In the genomic region with DNA sequence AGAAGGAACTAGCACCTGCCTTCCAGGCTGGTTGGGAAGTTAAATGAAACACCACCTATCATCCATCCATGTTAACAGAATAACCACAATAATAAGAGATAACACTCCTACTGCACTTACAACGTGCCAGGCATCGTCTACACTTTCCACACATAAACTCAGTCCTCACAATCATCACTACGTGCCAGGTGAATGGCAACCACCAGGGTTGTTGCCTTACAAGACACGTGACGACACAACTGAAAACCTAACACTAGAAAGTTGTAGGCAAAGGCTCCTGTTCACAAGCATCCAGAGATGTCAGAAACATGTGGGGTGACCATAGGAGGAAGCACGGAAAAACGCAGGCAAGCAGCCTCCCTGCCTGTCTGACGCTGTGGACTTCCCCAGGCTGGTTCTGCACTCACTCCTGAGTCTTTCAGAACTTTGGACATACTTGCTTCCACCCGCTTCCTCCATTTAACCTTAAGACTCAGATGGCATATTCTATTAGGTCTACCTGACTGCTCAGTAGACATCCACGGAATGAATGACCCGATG, we compare ENCODE assay signal across 10 cellular contexts. TPM values are rescaled to one million over a fixed set of nuclear protein-coding genes. Genes with fewer than 3 reads are reported as not detected.
A peak's percentile ranks its signal among the peaks of the same experiment; 100 is the strongest.
DNase-seq lines count a peak whose midpoint lies in the region; ATAC-seq and TF ChIP-seq lines count a peak whose summit lies in the region.
"Had no signal": no experiment of that assay in that cellular context is flagged by ENCODE, and none has a peak within 500 bp of the region (broad histone marks: within the 10 kb centered on the region; RNA-seq: fewer than 3 reads in every experiment).

No MANE protein-coding gene starts in this region.

- H3K4me2 ChIP-seq in GM23338 (peak overlapping the region; percentile 43; the same call in 1 of the 2 replicates), neural progenitor cell (no peak overlapping the region)

- TF ChIP-seq CTCF in CD4-positive, alpha-beta T cell (IDR thresholded peaks at IDR 0.05), result no peak
- no peak for TF ChIP-seq CTCF in GM23338 (conservative IDR thresholded peaks at IDR 0.05; ENCODE audit: low read depth in 2 of 2)
- no peak for TF ChIP-seq CTCF in neural progenitor cell (IDR thresholded peaks at IDR 0.05)

- CTCF ChIA-PET in CD4-positive, alpha-beta T cell (lab: Charles Lee), result interaction anchor here (1.0 to 1.5 kb wide), 2 partner anchors 8 to 9 kb away, joined by 3 read pairs; no protein-coding TSS in a partner anchor

- peaks cover 80% of the 10 kb centered on the region for H4K20me1 ChIP-seq in GM23338 (replicated peaks; ENCODE audit: insufficient read depth)
- H4K20me1 ChIP-seq in neural progenitor cell (ENCODE audit: low read depth), result peaks cover 100% of the 10 kb centered on the region

- H3K4me1 ChIP-seq in GM23338 (ENCODE audit: insufficient read depth), result peaks cover 48% of the 10 kb centered on the region
- H3K4me1 ChIP-seq in neural progenitor cell, result peaks cover 27% of the 10 kb centered on the region

- POLR2A ChIA-PET in CD4-positive, alpha-beta T cell (lab: Charles Lee), result interaction anchor here (0.7 to 18.5 kb wide), 7 partner anchors 8 to 173 kb away, joined by 3 to 442 read pairs (median 5); a partner anchor contains a TSS
- POLR2A ChIA-PET in activated naive CD8-positive, alpha-beta T cell treated with anti-CD3 and anti-CD28 coated beads, Interleukin-2, amount 10 ng/mL, durations not matched to agents 7 days and 5 days (lab: Charles Lee), result interaction anchor here (0.6 to 3.6 kb wide), 6 partner anchors 8 to 119 kb away, joined by 3 to 49 read pairs (median 8); a partner anchor contains a TSS

- no peaks in the 10 kb centered on the region for H3K9me3 Mint-ChIP-seq in CD4-positive, alpha-beta T cell
- no peaks in the 10 kb centered on the region for H3K9me3 Mint-ChIP-seq in GM23338
- H3K9me3 Mint-ChIP-seq in activated naive CD8-positive, alpha-beta T cell treated with anti-CD3 and anti-CD28 coated beads, Interleukin-2, amount 10 ng/mL, durations not matched to agents 7 days and 5 days, result no peaks in the 10 kb centered on the region
- no peaks in the 10 kb centered on the region for H3K9me3 Mint-ChIP-seq in neural progenitor cell

- 0 out of 2 replicates have a peak, but pooled peaks cover 2% of the 10 kb centered on the region for H3F3A ChIP-seq in GM23338 (replicated peaks; ENCODE audit: low read depth)
- no peaks in the 10 kb centered on the region for H3F3A ChIP-seq in neural progenitor cell (ENCODE audit: low read depth)

- H3K27me3 Mint-ChIP-seq in CD4-positive, alpha-beta T cell, result no peaks in the 10 kb centered on the region
- H3K27me3 Mint-ChIP-seq in GM23338 (ENCODE audit: insufficient read depth, low read depth, poor library complexity) (peaks cover 8% of the 10 kb centered on the region), neural progenitor cell (ENCODE audit: insufficient read depth, low read depth) (peaks cover 2% of the 10 kb centered on the region)
- no peaks in the 10 kb centered on the region for H3K27me3 Mint-ChIP-seq in activated naive CD8-positive, alpha-beta T cell treated with anti-CD3 and anti-CD28 coated beads, Interleukin-2, amount 10 ng/mL, durations not matched to agents 7 days and 5 days

- no peak for ATAC-seq in CD4-positive, alpha-beta T cell (ENCODE audit: poor library complexity)
- ATAC-seq in GM23338 (no peak), GM21723 (IDR thresholded peaks at IDR 0.05; ENCODE audit: unreplicated experiment) (no peak), HG03175 (IDR thresholded peaks at IDR 0.05; ENCODE audit: unreplicated experiment) (no peak)
- ATAC-seq in activated naive CD8-positive, alpha-beta T cell treated with anti-CD3 and anti-CD28 coated beads, Interleukin-2, amount 10 ng/mL, durations not matched to agents 7 days and 5 days (ENCODE audit: low read depth), result no peak
- ATAC-seq: body of pancreas had no signal

- H3K9me2 ChIP-seq in GM23338 (ENCODE audit: insufficient read depth), result no peaks in the 10 kb centered on the region

- H3K79me2 ChIP-seq in GM23338 (replicated peaks; ENCODE audit: insufficient read depth), result peaks cover 98% of the 10 kb centered on the region
- peaks cover 100% of the 10 kb centered on the region for H3K79me2 ChIP-seq in neural progenitor cell (ENCODE audit: low read depth)

- H3K27ac ChIP-seq in CD4-positive, alpha-beta T cell (ENCODE audit: low read depth, low read length), result peak overlapping the region; percentile 81
- H3K27ac ChIP-seq in GM23338 (ENCODE audit: low read depth), result no peak overlapping the region
- H3K27ac ChIP-seq in neural progenitor cell, result no peak overlapping the region

- no peak for DNase-seq in CD4-positive, alpha-beta T cell
- DNase-seq in GM23338 (ENCODE audit: low spot score) (no peak), neural progenitor cell (ENCODE audit: low spot score) (no peak), medulla oblongata (ENCODE audit: extremely low spot score) (no peak), NOMO-1 treated with dmso at 0.1 percent for 144 hours (lab: John Stamatoyannopoulos, UW; ENCODE audit: unreplicated experiment) (no peak)
- DNase-seq in activated naive CD8-positive, alpha-beta T cell treated with anti-CD3 and anti-CD28 coated beads, Interleukin-2, amount 10 ng/mL, durations not matched to agents 7 days and 5 days, result no peak
- DNase-seq: stimulated activated CD4-positive, alpha-beta T cell treated with anti-CD3 and anti-CD28 coated beads, Interleukin-2, amount 100 ng/mL, for 24 hours had no signal

- H3K36me3 Mint-ChIP-seq in CD4-positive, alpha-beta T cell (ENCODE audit: low read depth), result peaks cover 60% of the 10 kb centered on the region
- H3K36me3 Mint-ChIP-seq in GM23338 (ENCODE audit: low read depth) (peaks cover 46% of the 10 kb centered on the region), neural progenitor cell (peaks cover 7% of the 10 kb centered on the region)
- H3K36me3 Mint-ChIP-seq in activated naive CD8-positive, alpha-beta T cell treated with anti-CD3 and anti-CD28 coated beads, Interleukin-2, amount 10 ng/mL, durations not matched to agents 7 days and 5 days, result peaks cover 20% of the 10 kb centered on the region

- no peak overlapping the region for H3K9ac ChIP-seq in neural progenitor cell

- no peaks in the 10 kb centered on the region for H3K27me3 ChIP-seq in CD4-positive, alpha-beta T cell (ENCODE audit: control insufficient read depth, insufficient read depth, low read length)
- H3K27me3 ChIP-seq in GM23338 (ENCODE audit: insufficient read depth) (no peaks in the 10 kb centered on the region), neural progenitor cell (no peaks in the 10 kb centered on the region)
- H3K27me3 ChIP-seq: body of pancreas had no signal

- H3K4me3 ChIP-seq in GM23338 (no peak overlapping the region), neural progenitor cell (no peak overlapping the region)
- H3K4me3 ChIP-seq: body of pancreas had no signal

- peak overlapping the region; percentile 89 for H3K4me3 Mint-ChIP-seq in CD4-positive, alpha-beta T cell
- H3K4me3 Mint-ChIP-seq in GM23338, result no peak overlapping the region
- peak overlapping the region; percentile 84 for H3K4me3 Mint-ChIP-seq in activated naive CD8-positive, alpha-beta T cell treated with anti-CD3 and anti-CD28 coated beads, Interleukin-2, amount 10 ng/mL, durations not matched to agents 7 days and 5 days
- H3K4me3 Mint-ChIP-seq in neural progenitor cell, result no peak overlapping the region

- no peak overlapping the region for H2AFZ ChIP-seq in GM23338
- H2AFZ ChIP-seq in neural progenitor cell (replicated peaks), result no peak overlapping the region

- H3K36me3 ChIP-seq in GM23338 (ENCODE audit: insufficient read depth) (no peaks in the 10 kb centered on the region), neural progenitor cell (no peaks in the 10 kb centered on the region)

- H3K27ac Mint-ChIP-seq in CD4-positive, alpha-beta T cell, result peak overlapping the region; percentile 86
- H3K27ac Mint-ChIP-seq in GM23338, result no peak overlapping the region
- H3K27ac Mint-ChIP-seq in activated naive CD8-positive, alpha-beta T cell treated with anti-CD3 and anti-CD28 coated beads, Interleukin-2, amount 10 ng/mL, durations not matched to agents 7 days and 5 days, result peak overlapping the region; percentile 98
- H3K27ac Mint-ChIP-seq in neural progenitor cell, result peak overlapping the region; percentile 31

- H3K4me1 Mint-ChIP-seq in CD4-positive, alpha-beta T cell (ENCODE audit: low read depth), result peaks cover 97% of the 10 kb centered on the region
- H3K4me1 Mint-ChIP-seq in GM23338 (peaks cover 82% of the 10 kb centered on the region), neural progenitor cell (peaks cover 50% of the 10 kb centered on the region)
- peaks cover 86% of the 10 kb centered on the region for H3K4me1 Mint-ChIP-seq in activated naive CD8-positive, alpha-beta T cell treated with anti-CD3 and anti-CD28 coated beads, Interleukin-2, amount 10 ng/mL, durations not matched to agents 7 days and 5 days

- intact Hi-C loops in CD4-positive, alpha-beta T cell (cut with DNase I, micrococcal nuclease), result no loop called here

- no peaks in the 10 kb centered on the region for H3K9me3 ChIP-seq in CD4-positive, alpha-beta T cell (ENCODE audit: control insufficient read depth, low read length)
- no peaks in the 10 kb centered on the region for H3K9me3 ChIP-seq in neural progenitor cell (ENCODE audit: low read depth)
- H3K9me3 ChIP-seq: body of pancreas had no signal

TF ChIP-seq in GM23338, 12 proteins besides CTCF, POLR2A, EP300 and RAD21 (continues in another document):
- TF ChIP-seq EZH2phosphoT487 (IDR thresholded peaks at IDR 0.05; ENCODE audit: unreplicated experiment), result no peak

RNA-seq across cellular contexts. Expression of a gene that starts 7.0 kb away (rescaled TPM):
- 100 to 1,000 TPM; 168 to 173 TPM for total RNA-seq in CD4-positive, alpha-beta T cell
- 183 and 195 TPM in 2 replicates for total RNA-seq in GM23338 (2014; rRNA removed; shearing (Covaris generic))
- 320 and 348 TPM in 2 replicates for polyA plus RNA-seq in GM23338 (2016; fragmentation: Nextera tagmentation; extraction: Ambion mirVana)
- 100 to 1,000 TPM; 395 to 412 TPM for total RNA-seq in activated naive CD8-positive, alpha-beta T cell treated with anti-CD3 and anti-CD28 coated beads, Interleukin-2, amount 10 ng/mL, durations not matched to agents 7 days and 5 days
- total RNA-seq in neural progenitor cell (ENCODE audit: low replicate concordance), result 134 and 198 TPM in 2 replicates

Comparison
In these comparisons a context has a peak if more than half of its experiments do, and no peak if none do; other contexts are left out.
1. H3K4me3 Mint-ChIP-seq: peak in CD4-positive, alpha-beta T cell (single experiment) and activated naive CD8-positive, alpha-beta T cell treated with anti-CD3 and anti-CD28 coated beads, Interleukin-2, amount 10 ng/mL, durations not matched to agents 7 days and 5 days (single experiment); none in GM23338 (single experiment) and neural progenitor cell (single experiment).